In the genomic region with DNA sequence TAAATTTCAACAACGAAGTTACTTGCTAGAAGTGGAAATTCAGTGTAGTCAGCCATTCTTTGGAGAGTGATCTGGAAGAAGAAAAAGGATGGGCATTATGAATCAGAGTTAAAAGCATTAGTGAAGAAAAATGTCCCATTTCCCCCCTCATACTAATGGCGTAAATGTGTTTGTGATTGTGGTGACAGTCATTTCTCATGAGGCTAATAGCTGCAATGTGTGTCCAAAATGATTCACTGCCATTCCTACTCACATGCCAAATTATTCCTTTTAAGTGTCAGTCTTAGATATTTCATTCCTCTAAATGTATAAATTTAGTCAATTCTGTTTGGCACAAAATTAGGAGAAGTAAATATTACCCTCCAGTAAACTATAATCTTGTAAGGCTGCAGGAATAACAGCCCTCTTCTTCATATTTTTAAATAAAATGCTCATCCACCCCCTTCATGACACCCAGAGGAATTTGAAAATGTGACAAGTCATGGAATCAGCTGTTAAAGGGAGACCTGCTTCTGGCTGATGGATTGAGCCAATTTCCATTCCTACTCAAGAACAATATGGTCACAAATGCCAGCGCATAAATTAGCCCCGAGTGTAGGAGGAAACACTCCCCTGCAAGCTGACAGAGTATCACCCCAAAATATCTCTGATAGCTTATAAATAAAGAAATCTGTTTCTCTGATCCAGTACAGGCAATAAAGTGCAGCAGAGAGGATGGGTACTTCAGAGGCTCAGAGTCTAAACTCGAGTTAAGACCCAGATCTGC, we compare ENCODE assay signal across 23 cellular contexts.
"Had no signal": no experiment of that assay in that cellular context is flagged by ENCODE, and none has a peak within 500 bp of the region (broad histone marks: within the 10 kb centered on the region; RNA-seq: fewer than 3 reads in every experiment).

No MANE protein-coding gene starts in this region.

- H3K36me3 ChIP-seq: MG63, SJCRH30 had no signal

- H3K9me3 ChIP-seq: MG63, SJCRH30 had no signal

- H3K27me3 ChIP-seq: MG63, SJCRH30 had no signal

- H3K4me1 ChIP-seq: SJCRH30 had no signal

- ATAC-seq: HepG2, SK-N-SH treated with all-trans-retinoic acid at 6 μM for 48 hours had no signal

- H3K27ac ChIP-seq: RWPE1, SJCRH30 had no signal

- DNase-seq: IMR-90, Karpas-422, KG1, MG63, NCI-H1092, NCI-H1105 treated with DMSO at 0.1 percent for 48 hours, NCI-H1417 treated with DMSO at 0.1 percent for 48 hours, NCI-H146, NCI-H187, NCI-H2029, NCI-H2081 treated with DMSO at 0.1 percent for 48 hours, NCI-H2171, NCI-H226, NCI-H446, NCI-H510A, NCI-H524 treated with DMSO at 0.1 percent for 48 hours, NCI-H69, NCI-H774, SHP77, SJCRH30 had no signal

- H3K4me3 ChIP-seq: MG63, SJCRH30 had no signal
